ENCODE assay signal across 8 cellular contexts in genomic region chr3:3991598-3991997, GRCh38.
"Had no signal": no experiment of that assay in that cellular context is flagged by ENCODE, and none has a peak within 500 bp of the region (broad histone marks: within the 10 kb centered on the region; RNA-seq: fewer than 3 reads in every experiment).

No MANE protein-coding gene starts in this region.

- DNase-seq: GDM1, GF-D8 had no signal

- FAIRE-seq: G401.6, GM12878, GM12891, GM12892, GM18507, GM19239 had no signal

- H3K4me3 ChIP-seq: GM12878 had no signal

- ATAC-seq: GM12878 had no signal
